Comparison of ENCODE assay signal across 8 cellular contexts in the genomic region with DNA sequence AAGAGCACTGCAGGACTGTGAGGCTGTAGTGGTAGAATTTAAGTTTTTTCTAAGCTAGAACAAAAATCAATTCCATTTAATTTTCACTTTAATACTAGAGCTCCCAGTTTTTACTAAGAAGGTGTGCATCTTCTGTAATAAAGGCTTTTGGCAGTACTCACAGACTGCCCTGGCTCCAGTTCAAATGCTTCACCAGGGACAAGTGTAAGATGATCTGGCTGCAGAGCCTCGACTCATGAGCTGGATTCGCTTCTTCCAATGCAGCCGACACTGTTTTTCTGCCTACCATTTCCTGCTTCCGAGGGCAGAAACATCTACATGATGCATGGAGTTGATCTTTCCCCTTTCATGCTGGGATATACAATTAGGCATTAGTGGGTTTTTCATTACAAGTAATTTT.
DNase-seq lines count a peak whose midpoint lies in the region; ATAC-seq and TF ChIP-seq lines count a peak whose summit lies in the region.
"Had no signal": no experiment of that assay in that cellular context is flagged by ENCODE, and none has a peak within 500 bp of the region (broad histone marks: within the 10 kb centered on the region; RNA-seq: fewer than 3 reads in every experiment).

No MANE protein-coding gene starts in this region.

- ATAC-seq in GM21786 (IDR thresholded peaks at IDR 0.05; ENCODE audit: unreplicated experiment) (no peak), mucosa of descending colon (no peak)

- no peaks in the 10 kb centered on the region for H3K4me1 ChIP-seq in mucosa of descending colon (ENCODE audit: low read depth)

- no peaks in the 10 kb centered on the region for H3K36me3 ChIP-seq in mucosa of descending colon (ENCODE audit: low read depth)

- no peak for TF ChIP-seq CTCF in mucosa of descending colon (IDR thresholded peaks at IDR 0.05)

- DNase-seq in HCEC 1CT (peak; percentile 72), NCI-H446 (lab: John Stamatoyannopoulos, UW) (peak; percentile 8 to 70), fibroblast of peridontal ligament (ENCODE audit: extremely low read depth) (peak; percentile 59), stromal cell of bone marrow (ENCODE audit: low read depth) (peak; percentile 68), NCI-H82 (lab: John Stamatoyannopoulos, UW) (no peak), mucosa of descending colon (no peak)

- intact Hi-C loops in mucosa of descending colon (cut with DNase I, micrococcal nuclease) = no loop called here

- H3K9me3 ChIP-seq in mucosa of descending colon = no peaks in the 10 kb centered on the region
- H3K9me3 ChIP-seq: neutrophil had no signal

- H3K4me3 ChIP-seq in mucosa of descending colon = no peak overlapping the region

Comparison
In these comparisons a context has a peak if more than half of its experiments do, and no peak if none do; other contexts are left out.
1. DNase-seq: peak in HCEC 1CT (single experiment), NCI-H446 (2 of 2), fibroblast of peridontal ligament (single experiment) and stromal cell of bone marrow (single experiment); none in NCI-H82 (single experiment) and mucosa of descending colon (0 of 3).